In genomic region chr4:7193040-7193958, GRCh38 we compare ENCODE assay signal across 8 cellular contexts. TPM values are rescaled to one million over a fixed set of nuclear protein-coding genes. Genes with fewer than 3 reads are reported as not detected.
DNase-seq lines count a peak whose midpoint lies in the region; ATAC-seq lines count a peak whose summit lies in the region.

No MANE protein-coding gene starts in this region.

- H3K36me3 ChIP-seq in ectodermal cell (ENCODE audit: control insufficient read depth, insufficient read depth, low read length), result no peaks in the 10 kb centered on the region
- H3K36me3 ChIP-seq in muscle layer of colon (ENCODE audit: insufficient read depth, low read length), result no peaks in the 10 kb centered on the region

- peak; percentile 59 for DNase-seq in activated effector memory CD4-positive, alpha-beta T cell treated with anti-CD3 and anti-CD28 coated beads, Interleukin-2, amount 50 U/mL, for 16 hours
- no peak for DNase-seq in activated effector memory CD4-positive, alpha-beta T cell treated with Interleukin-2 at 50 U/mL for 16 hours
- peak; percentile 46 for DNase-seq in ureter (ENCODE audit: low spot score)
- no peak for DNase-seq in HT-29 (ENCODE audit: low spot score)
- DNase-seq in activated CD4-positive, alpha-beta T cell treated with anti-CD3 and anti-CD28 coated beads for 4 hours, result no peak

- ATAC-seq in GM19035 (IDR thresholded peaks at IDR 0.05; ENCODE audit: unreplicated experiment), result no peak

- no peak overlapping the region for H3K9ac ChIP-seq in muscle layer of colon (ENCODE audit: low read length)

- peaks cover 64% of the 10 kb centered on the region for H3K27me3 ChIP-seq in ectodermal cell (ENCODE audit: control insufficient read depth, insufficient read depth, low read length, poor library complexity, severe bottlenecking)
- peaks cover 0 to 40% of the 10 kb centered on the region in 2 donors for H3K27me3 ChIP-seq in muscle layer of colon (ENCODE audit: control insufficient read depth in 1 of 2, insufficient read depth in 2 of 2, low read length in 2 of 2)

- WGBS in ectodermal cell, 2 experiments, result 5% methylated on average over 60 of the region's 60 CpGs

- H3K4me1 ChIP-seq in ectodermal cell (ENCODE audit: control insufficient read depth, insufficient read depth, low read length) (peaks cover 19% of the 10 kb centered on the region), muscle layer of colon (ENCODE audit: insufficient read depth, low read length) (peaks cover 16% of the 10 kb centered on the region)

- H3K9me3 ChIP-seq in ectodermal cell (ENCODE audit: control insufficient read depth, low read length) (no peaks in the 10 kb centered on the region), muscle layer of colon (ENCODE audit: low read length) (no peaks in the 10 kb centered on the region)

- H3K4me3 ChIP-seq in ectodermal cell (ENCODE audit: insufficient read depth, low read depth, low read length) (peak overlapping the region; percentile 43), muscle layer of colon (ENCODE audit: low read depth in 1 of 2, low read length in 2 of 2) (peak overlapping the region; percentile 66 to 68)

- no peak overlapping the region for H3K27ac ChIP-seq in ectodermal cell (ENCODE audit: insufficient read depth, low read depth, low read length, poor library complexity, severe bottlenecking)
- H3K27ac ChIP-seq in muscle layer of colon (ENCODE audit: low read depth, low read length), result no peak overlapping the region

RNA-seq across cellular contexts. Expression of gene SORCS2, which starts 1.0 kb away (rescaled TPM):
- 6.7 TPM for polyA plus RNA-seq in ectodermal cell (2013, experiment 1 of 4)
- polyA plus RNA-seq in ectodermal cell (2013, experiment 2 of 4), result 14.6 TPM
- polyA plus RNA-seq in ectodermal cell (2013, experiment 3 of 4), result 7.1 TPM
- 9.0 TPM for polyA plus RNA-seq in ectodermal cell (2013, experiment 4 of 4)
- total RNA-seq in ureter, result 2.8 TPM
- not detected in 2 replicates for total RNA-seq in HT-29 (2014; rRNA removed; shearing (Covaris generic))

Comparison
In these comparisons a context has a peak if more than half of its experiments do, and no peak if none do; other contexts are left out.
1. DNase-seq: peak in activated effector memory CD4-positive, alpha-beta T cell treated with anti-CD3 and anti-CD28 coated beads, Interleukin-2, amount 50 U/mL, for 16 hours (single experiment) and ureter (single experiment); none in activated effector memory CD4-positive, alpha-beta T cell treated with Interleukin-2 at 50 U/mL for 16 hours (single experiment), HT-29 (single experiment) and activated CD4-positive, alpha-beta T cell treated with anti-CD3 and anti-CD28 coated beads for 4 hours (0 of 2).